1 cellular context compared by ENCODE assay signal in the genomic region with DNA sequence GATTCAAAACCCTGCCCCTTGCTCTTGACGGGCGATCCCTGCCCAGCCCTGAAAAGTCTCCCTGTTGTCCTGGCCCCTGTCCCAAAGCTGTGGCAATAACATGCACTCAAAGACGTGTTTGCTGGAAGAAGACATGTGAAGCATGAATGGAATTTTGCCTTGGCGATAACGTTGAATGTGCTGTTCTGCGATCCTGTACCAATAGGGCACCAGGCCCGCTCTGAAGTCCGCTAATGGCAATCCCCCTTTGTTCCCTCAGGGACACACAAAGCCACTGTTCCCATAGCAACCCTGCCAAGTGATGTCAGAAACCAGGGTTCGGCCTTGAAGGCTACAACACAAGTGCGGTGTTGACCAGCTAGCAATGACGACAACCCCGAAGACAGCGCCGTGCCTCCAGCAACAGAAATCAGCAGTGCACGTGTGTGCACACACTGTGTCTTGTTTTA.
TF ChIP-seq lines count a peak whose summit lies in the region.

No MANE protein-coding gene starts in this region.

TF ChIP-seq in HepG2, 621 proteins besides CTCF, POLR2A, EP300 and RAD21 (continued from another document and continues in another):
- TF ChIP-seq MTERF4 (CRISPR knock-in tag; IDR thresholded peaks at IDR 0.05) (no peak), NR1H2 (CRISPR knock-in tag; IDR thresholded peaks at IDR 0.05; ENCODE audit: borderline replicate concordance, low read depth) (no peak), SALL1 (CRISPR knock-in tag; IDR thresholded peaks at IDR 0.05) (peak; percentile 47), ZBTB39 (CRISPR knock-in tag; IDR thresholded peaks at IDR 0.05) (no peak), ZNF264 (CRISPR knock-in tag; IDR thresholded peaks at IDR 0.05) (no peak), ZNF678 (CRISPR knock-in tag; IDR thresholded peaks at IDR 0.05) (no peak), ZSCAN22 (CRISPR knock-in tag; IDR thresholded peaks at IDR 0.05) (no peak), SUZ12 (IDR thresholded peaks at IDR 0.05; ENCODE audit: low read depth, low read length) (no peak), ZNF816 (CRISPR knock-in tag; IDR thresholded peaks at IDR 0.05; ENCODE audit: borderline replicate concordance) (no peak), ZNF614 (CRISPR knock-in tag; IDR thresholded peaks at IDR 0.05; ENCODE audit: borderline replicate concordance) (no peak), DDIT3 (CRISPR knock-in tag; IDR thresholded peaks at IDR 0.05) (no peak), GATAD2A (CRISPR knock-in tag; IDR thresholded peaks at IDR 0.05) (no peak), ZNF503 (CRISPR knock-in tag; IDR thresholded peaks at IDR 0.05) (no peak), UBTF (CRISPR knock-in tag; IDR thresholded peaks at IDR 0.05) (no peak), GPBP1L1 (CRISPR knock-in tag; IDR thresholded peaks at IDR 0.05) (no peak), BCL3 (CRISPR knock-in tag; IDR thresholded peaks at IDR 0.05) (no peak), ZNF33A (CRISPR knock-in tag; IDR thresholded peaks at IDR 0.05; ENCODE audit: borderline replicate concordance) (no peak), ARID5B (CRISPR knock-in tag; IDR thresholded peaks at IDR 0.05) (peak; percentile 23; the same call in 1 of the 2 replicates), THYN1 (CRISPR knock-in tag; IDR thresholded peaks at IDR 0.05; ENCODE audit: borderline replicate concordance, low read depth) (no peak), HOXA3 (CRISPR knock-in tag; IDR thresholded peaks at IDR 0.05) (no peak; the same call in 1 of the 2 replicates), ASH2L (IDR thresholded peaks at IDR 0.05; ENCODE audit: insufficient read length, low read depth, low read length) (no peak), NONO (IDR thresholded peaks at IDR 0.05) (no peak), NONO (CRISPR knock-in tag; conservative IDR thresholded peaks at IDR 0.05) (no peak), MATR3 (CRISPR knock-in tag; IDR thresholded peaks at IDR 0.05) (no peak), ZNF382 (CRISPR knock-in tag; IDR thresholded peaks at IDR 0.05; ENCODE audit: borderline replicate concordance) (no peak), PBX2 (CRISPR knock-in tag; IDR thresholded peaks at IDR 0.05) (no peak), ZNF282 (IDR thresholded peaks at IDR 0.05; ENCODE audit: partially characterized antibody) (no peak), HHEX (CRISPR knock-in tag; IDR thresholded peaks at IDR 0.05) (no peak), PATZ1 (CRISPR knock-in tag; IDR thresholded peaks at IDR 0.05) (no peak), RFX1 (IDR thresholded peaks at IDR 0.05) (peak; percentile 74)
- TF ChIP-seq, protein P1, sequence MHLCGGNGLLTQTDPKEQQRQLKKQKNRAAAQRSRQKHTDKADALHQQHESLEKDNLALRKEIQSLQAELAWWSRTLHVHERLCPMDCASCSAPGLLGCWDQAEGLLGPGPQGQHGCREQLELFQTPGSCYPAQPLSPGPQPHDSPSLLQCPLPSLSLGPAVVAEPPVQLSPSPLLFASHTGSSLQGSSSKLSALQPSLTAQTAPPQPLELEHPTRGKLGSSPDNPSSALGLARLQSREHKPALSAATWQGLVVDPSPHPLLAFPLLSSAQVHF (CRISPR knock-in tag; IDR thresholded peaks at IDR 0.05), result no peak
- TF ChIP-seq, protein P2, sequence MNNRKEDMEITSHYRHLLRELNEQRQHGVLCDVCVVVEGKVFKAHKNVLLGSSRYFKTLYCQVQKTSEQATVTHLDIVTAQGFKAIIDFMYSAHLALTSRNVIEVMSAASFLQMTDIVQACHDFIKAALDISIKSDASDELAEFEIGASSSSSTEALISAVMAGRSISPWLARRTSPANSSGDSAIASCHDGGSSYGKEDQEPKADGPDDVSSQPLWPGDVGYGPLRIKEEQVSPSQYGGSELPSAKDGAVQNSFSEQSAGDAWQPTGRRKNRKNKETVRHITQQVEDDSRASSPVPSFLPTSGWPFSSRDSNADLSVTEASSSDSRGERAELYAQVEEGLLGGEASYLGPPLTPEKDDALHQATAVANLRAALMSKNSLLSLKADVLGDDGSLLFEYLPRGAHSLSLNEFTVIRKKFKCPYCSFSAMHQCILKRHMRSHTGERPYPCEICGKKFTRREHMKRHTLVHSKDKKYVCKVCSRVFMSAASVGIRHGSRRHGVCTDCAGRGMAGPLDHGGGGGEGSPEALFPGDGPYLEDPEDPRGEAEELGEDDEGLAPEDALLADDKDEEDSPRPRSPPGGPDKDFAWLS (CRISPR knock-in tag; IDR thresholded peaks at IDR 0.05; ENCODE audit: borderline replicate concordance), result no peak
- TF ChIP-seq, protein P3, sequence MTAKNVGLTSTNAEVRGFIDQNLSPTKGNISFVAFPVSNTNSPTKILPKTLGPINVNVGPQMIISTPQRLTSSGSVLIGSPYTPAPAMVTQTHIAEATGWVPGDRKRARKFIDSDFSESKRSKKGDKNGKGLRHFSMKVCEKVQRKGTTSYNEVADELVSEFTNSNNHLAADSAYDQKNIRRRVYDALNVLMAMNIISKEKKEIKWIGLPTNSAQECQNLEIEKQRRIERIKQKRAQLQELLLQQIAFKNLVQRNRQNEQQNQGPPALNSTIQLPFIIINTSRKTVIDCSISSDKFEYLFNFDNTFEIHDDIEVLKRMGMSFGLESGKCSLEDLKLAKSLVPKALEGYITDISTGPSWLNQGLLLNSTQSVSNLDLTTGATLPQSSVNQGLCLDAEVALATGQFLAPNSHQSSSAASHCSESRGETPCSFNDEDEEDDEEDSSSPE (CRISPR knock-in tag; IDR thresholded peaks at IDR 0.05), result no peak
